10 cellular contexts compared by ENCODE assay signal in the genomic region with DNA sequence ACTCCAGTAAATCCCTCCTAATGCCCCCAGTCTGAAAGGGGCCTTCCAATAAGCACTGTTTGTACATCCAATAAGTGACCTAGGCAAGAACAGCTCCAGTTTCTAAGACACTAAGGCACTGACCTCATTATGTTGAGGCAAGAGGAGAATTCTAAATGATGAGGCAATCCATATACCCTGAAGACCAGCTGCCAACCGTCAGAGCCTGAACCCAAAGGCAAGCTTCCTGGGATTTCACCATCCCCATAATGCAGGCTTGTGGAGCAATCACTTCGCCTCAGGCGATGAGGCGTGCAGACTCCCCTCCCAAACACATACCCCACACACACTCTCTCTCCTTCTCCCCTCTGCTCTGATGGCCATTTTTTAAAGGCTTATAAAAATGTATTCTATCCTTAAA. TPM values are rescaled to one million over a fixed set of nuclear protein-coding genes. Genes with fewer than 3 reads are reported as not detected.
DNase-seq lines count a peak whose midpoint lies in the region; ATAC-seq and TF ChIP-seq lines count a peak whose summit lies in the region.
"Had no signal": no experiment of that assay in that cellular context is flagged by ENCODE, and none has a peak within 500 bp of the region (broad histone marks: within the 10 kb centered on the region; RNA-seq: fewer than 3 reads in every experiment).

No MANE protein-coding gene starts in this region.

- no peak for TF ChIP-seq CTCF in transverse colon (IDR thresholded peaks at IDR 0.05)

- no peak overlapping the region for H3K4me3 ChIP-seq in transverse colon

- H3K36me3 ChIP-seq in transverse colon, result no peaks in the 10 kb centered on the region

- no peaks in the 10 kb centered on the region for H3K9me3 ChIP-seq in transverse colon

- WGBS in transverse colon (ENCODE audit: low coverage in 1 of 2), 2 donors, result 76 to 94% methylated on average over 3 to 4 of the region's 4 CpGs

- in situ Hi-C loops in transverse colon (cut with MboI; ENCODE audit: low pct_ligation_motif_present in 1 of 4, low pct_unique_long_range_greater_than_20kb in 1 of 4, low sequenced_read_pairs in 3 of 4), result no loop called here

- DNase-seq in DMS53 (lab: John Stamatoyannopoulos, UW) (peak; percentile 24), DMS53 treated with DMSO at 0.1 percent for 48 hours (lab: John Stamatoyannopoulos, UW; ENCODE audit: unreplicated experiment) (no peak), amniotic epithelial cell (ENCODE audit: low read depth) (peak; percentile 97), iPS-NIHi7 (ENCODE audit: extremely low spot score) (peak; percentile 26), transverse colon (peak; percentile 26), COR-L47 (lab: John Stamatoyannopoulos, UW) (no peak), middle frontal gyrus (ENCODE audit: extremely low spot score, low spot score) (no peak)
- DNase-seq: anterior cingulate cortex had no signal

- intact Hi-C loops in transverse colon (cut with DNase I; ENCODE audit: low total_unique reads), result loop anchor here (2.0 kb wide), 1 partner anchor 26 kb away; no protein-coding TSS in a partner anchor

- no peak for ATAC-seq in GM21825 (IDR thresholded peaks at IDR 0.05; ENCODE audit: unreplicated experiment)

- no peaks in the 10 kb centered on the region for H3K27me3 ChIP-seq in transverse colon

- H3K4me1 ChIP-seq in transverse colon, result peaks cover 4 to 30% (median 7%) of the 10 kb centered on the region in 4 donors

- H3K27ac ChIP-seq in transverse colon, result no peak overlapping the region

- TF ChIP-seq EP300 in transverse colon (IDR thresholded peaks at IDR 0.05; ENCODE audit: low read depth), result no peak

- no peak for TF ChIP-seq POLR2A in transverse colon (IDR thresholded peaks at IDR 0.05)

RNA-seq across cellular contexts. Expression of a gene that starts 49.5 kb away (rescaled TPM):
- 100 to 1,000 TPM in 3 of 4 donors, 10 to 100 TPM in 1; 28.7 to 165 (median 120) TPM for total RNA-seq in transverse colon
- total RNA-seq: T-helper 1 cell treated with Interleukin-12 subunit alpha and Interleukin-12 subunit beta and Interleukin-4 antibody, amounts not matched to agents 30 ng/mL and 1 ng/mL, for 36 hours had no signal

Comparison
In these comparisons a context has a peak if more than half of its experiments do, and no peak if none do; other contexts are left out.
1. DNase-seq: peak in DMS53 (single experiment), amniotic epithelial cell (single experiment), iPS-NIHi7 (single experiment) and transverse colon (single experiment); none in DMS53 treated with DMSO at 0.1 percent for 48 hours (single experiment), COR-L47 (single experiment) and middle frontal gyrus (single experiment).